In genomic region chr2:97654324-97654723, GRCh38 we compare ENCODE assay signal across 1 cellular context.
TF ChIP-seq lines count a peak whose summit lies in the region.

No MANE protein-coding gene starts in this region.

TF ChIP-seq in HEK293T, 16 proteins besides CTCF, POLR2A, EP300 and RAD21 (continued from another document):
- TF ChIP-seq NFRKB (IDR thresholded peaks at IDR 0.05) (no peak), BHLHE40 (IDR thresholded peaks at IDR 0.05; ENCODE audit: borderline replicate concordance) (no peak), PKNOX1 (IDR thresholded peaks at IDR 0.05) (no peak), SP1 (IDR thresholded peaks at IDR 0.05) (no peak), L3MBTL2 (conservative IDR thresholded peaks at IDR 0.05) (no peak), HDGF (IDR thresholded peaks at IDR 0.05; ENCODE audit: borderline replicate concordance) (no peak), CTBP1 (IDR thresholded peaks at IDR 0.05; ENCODE audit: borderline replicate concordance) (no peak), TARDBP (IDR thresholded peaks at IDR 0.05) (no peak), SUZ12 (IDR thresholded peaks at IDR 0.05) (no peak)
